29 cellular contexts compared by ENCODE assay signal in genomic region chr1:166808959-166809358, GRCh38.
"Had no signal": no experiment of that assay in that cellular context is flagged by ENCODE, and none has a peak within 500 bp of the region (broad histone marks: within the 10 kb centered on the region; RNA-seq: fewer than 3 reads in every experiment).

No MANE protein-coding gene starts in this region.

- H3K4me3 ChIP-seq: coronary artery, dorsolateral prefrontal cortex, gastrocnemius medialis, heart left ventricle had no signal

- H3K9me3 ChIP-seq: gastrocnemius medialis had no signal

- H3K27me3 ChIP-seq: dorsolateral prefrontal cortex, foreskin keratinocyte, gastrocnemius medialis, heart left ventricle had no signal

- ATAC-seq: activated CD4-positive, CD25-positive, alpha-beta regulatory T cell treated with anti-CD3 and anti-CD28 coated beads, Interleukin-2, amount 50 U/mL, for 24 hours; activated CD8-positive, alpha-beta T cell treated with anti-CD3 and anti-CD28 coated beads for 36 hours; activated T-cell treated with anti-CD3 and anti-CD28 coated beads, Interleukin-2, amount 50 U/mL, for 4 hours; activated T-helper 17 cell treated with anti-CD3 and anti-CD28 coated beads, Interleukin-2, amount 50 U/mL, for 72 hours; esophagus mucosa; foreskin keratinocyte; gastrocnemius medialis; heart left ventricle; T-helper 17 cell had no signal

- H3K27ac ChIP-seq: coronary artery, dorsolateral prefrontal cortex, foreskin keratinocyte, gastrocnemius medialis, heart left ventricle, WERI-Rb-1 had no signal

- H3K36me3 ChIP-seq: gastrocnemius medialis, heart left ventricle, WERI-Rb-1 had no signal

- H3K4me1 ChIP-seq: foreskin keratinocyte, gastrocnemius medialis had no signal

- DNase-seq: activated B cell treated with CpG ODN at 0.5 μM for 24 hours; activated CD4-positive, alpha-beta T cell treated with anti-CD3 and anti-CD28 coated beads for 48 hours; activated CD4-positive, alpha-beta T cell treated with anti-CD3 and anti-CD28 coated beads, Interleukin-2, amount 50 U/mL, for 1 hour; activated CD4-positive, alpha-beta T cell treated with anti-CD3 and anti-CD28 coated beads, Interleukin-2, amount 50 U/mL, for 48 hours; activated CD8-positive, alpha-beta memory T cell treated with anti-CD3 and anti-CD28 coated beads for 24 hours; activated CD8-positive, alpha-beta T cell treated with anti-CD3 and anti-CD28 coated beads for 36 hours; activated effector memory CD4-positive, alpha-beta T cell treated with Interleukin-2 at 50 U/mL for 16 hours; activated gamma-delta T cell treated with Interleukin-2 at 50 U/mL for 16 hours; activated naive CD4-positive, alpha-beta T cell treated with anti-CD3 and anti-CD28 coated beads, Interleukin-2, amount 50 U/mL, for 16 hours; activated naive CD4-positive, alpha-beta T cell treated with Interleukin-2 at 50 U/mL for 16 hours; activated T-cell treated with anti-CD3 and anti-CD28 coated beads, Interleukin-2, amount 50 U/mL, for 4 hours; amniotic stem cell; anterior cingulate cortex; caudate nucleus; dorsolateral prefrontal cortex; effector memory CD4-positive, alpha-beta T cell; endodermal cell; foreskin keratinocyte; gastrocnemius medialis; glutamatergic neuron; heart left ventricle; T-helper 1 cell; T-helper 17 cell; T1000; WERI-Rb-1 had no signal
